In the genomic region with DNA sequence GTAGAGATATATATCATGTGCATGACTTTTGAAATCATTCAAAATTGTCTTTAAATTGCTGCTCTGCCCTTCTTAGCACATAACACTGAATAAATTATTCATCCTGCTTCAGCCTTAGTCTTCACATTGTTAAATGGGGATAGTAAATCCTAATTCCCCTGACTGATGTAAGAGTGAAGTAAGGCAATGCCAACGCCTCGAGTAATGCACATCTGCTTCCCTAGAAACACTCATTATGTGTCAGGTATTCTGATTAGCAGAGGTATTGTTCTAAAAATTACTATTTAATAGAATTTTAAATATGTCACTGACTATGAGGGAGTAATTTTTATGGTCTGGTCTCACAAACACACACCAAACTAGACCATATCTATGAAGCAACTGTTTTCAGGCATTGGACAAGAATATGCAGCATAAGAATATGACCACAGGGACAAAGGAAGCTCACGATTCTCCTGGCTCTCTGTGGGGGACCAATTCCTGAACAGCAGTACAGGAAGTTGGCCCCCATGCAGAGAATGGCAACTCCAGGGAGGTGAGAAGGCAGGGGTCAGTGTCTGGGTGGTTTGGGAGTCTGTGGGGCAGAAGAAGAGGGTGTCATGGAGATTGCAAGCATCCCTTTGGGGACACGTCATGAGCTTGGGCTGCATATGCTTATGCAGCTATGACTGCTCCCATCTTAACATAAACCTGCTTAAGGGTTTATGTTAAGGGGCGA, we compare ENCODE assay signal across 1 cellular context.
TF ChIP-seq lines count a peak whose summit lies in the region.

No MANE protein-coding gene starts in this region.

TF ChIP-seq in HepG2, 621 proteins besides CTCF, POLR2A, EP300 and RAD21:
- no peak for TF ChIP-seq SNAPC2 (CRISPR knock-in tag; IDR thresholded peaks at IDR 0.05)
- no peak for TF ChIP-seq ZNF556 (CRISPR knock-in tag; IDR thresholded peaks at IDR 0.05; ENCODE audit: borderline replicate concordance)
- peak; percentile 31; the same call in 1 of the 2 replicates for TF ChIP-seq CREB1 (IDR thresholded peaks at IDR 0.05)
- no peak for TF ChIP-seq CREB1 (CRISPR knock-in tag; IDR thresholded peaks at IDR 0.05)
